ENCODE assay signal across 8 cellular contexts in the genomic region with DNA sequence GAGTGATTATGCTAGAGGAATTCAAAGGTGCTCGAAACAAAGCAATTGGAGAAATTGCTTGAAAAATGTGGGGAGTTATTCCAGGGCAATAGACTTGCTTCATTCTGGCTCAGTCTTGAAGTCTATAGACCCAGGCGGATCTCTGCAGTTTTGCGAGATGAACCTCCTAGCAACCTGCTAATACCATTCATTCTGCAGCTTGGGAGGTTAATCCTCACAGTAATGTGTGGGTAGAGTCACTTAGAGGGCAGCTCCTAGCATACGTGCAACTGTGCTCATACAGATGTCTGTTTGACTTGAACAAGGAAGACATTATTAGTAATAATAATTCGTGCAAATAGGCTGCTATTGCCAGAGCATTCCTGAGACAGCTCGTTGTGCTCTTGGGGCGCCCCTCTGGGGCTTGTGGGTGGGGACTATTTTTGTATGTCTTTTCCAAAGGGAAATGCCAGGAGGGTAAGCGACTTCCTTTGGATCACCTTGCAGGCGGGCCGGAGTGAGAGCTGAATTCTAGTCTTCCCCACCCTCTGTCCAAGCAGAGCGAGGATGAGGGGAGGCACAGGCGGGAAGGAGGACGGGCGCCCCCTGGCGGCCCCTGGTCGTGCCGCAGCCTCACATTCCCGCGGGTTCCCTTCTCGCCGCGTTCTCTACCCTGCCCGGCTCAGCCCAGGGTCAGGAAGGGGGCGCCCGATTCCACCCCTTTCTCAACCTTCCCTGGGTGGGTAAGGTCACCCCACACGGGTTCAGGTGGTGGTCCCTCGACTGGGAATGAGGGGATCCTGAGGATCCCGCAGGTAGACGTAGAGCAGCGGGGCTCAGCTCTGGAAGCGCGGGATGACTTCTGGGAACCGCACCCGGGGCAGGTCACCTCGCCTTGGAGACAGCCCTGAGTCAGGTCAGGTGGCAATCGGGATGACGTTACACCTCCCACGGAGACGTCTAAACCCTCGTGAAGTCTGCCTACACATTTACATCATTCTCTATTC.
DNase-seq lines count a peak whose midpoint lies in the region; ATAC-seq and TF ChIP-seq lines count a peak whose summit lies in the region.

No MANE protein-coding gene starts in this region.

- H3K27ac ChIP-seq in DOHH2 (ENCODE audit: low read depth, low read length) (no peak overlapping the region), prostate gland (no peak overlapping the region), SJCRH30 (no peak overlapping the region)

- peak; percentile 89 for ATAC-seq in GM21447 (IDR thresholded peaks at IDR 0.05; ENCODE audit: unreplicated experiment)
- peak; percentile 90 for ATAC-seq in activated CD8-positive, alpha-beta T cell treated with anti-CD3 and anti-CD28 coated beads, Interleukin-2, amount 10 ng/mL, durations not matched to agents 7 days and 5 days

- no peaks in the 10 kb centered on the region for H3K36me3 Mint-ChIP-seq in activated CD8-positive, alpha-beta T cell treated with anti-CD3 and anti-CD28 coated beads, Interleukin-2, amount 10 ng/mL, durations not matched to agents 7 days and 5 days (ENCODE audit: low read depth)

- TF ChIP-seq CTCF in DOHH2 (IDR thresholded peaks at IDR 0.05; ENCODE audit: low read depth, low read length, poor library complexity, severe bottlenecking), result peak; percentile 99
- peak; percentile 69 for TF ChIP-seq CTCF in fibroblast of mammary gland (conservative IDR thresholded peaks at IDR 0.05; ENCODE audit: control insufficient read depth, insufficient read depth, low read depth, low read length)
- TF ChIP-seq CTCF in prostate gland (IDR thresholded peaks at IDR 0.05), result peak in 2 of 4 experiments; percentile 15 to 27

- peaks cover 21% of the 10 kb centered on the region for H3K27me3 ChIP-seq in DOHH2 (ENCODE audit: control insufficient read depth, low read length)
- H3K27me3 ChIP-seq in prostate gland (replicated peaks; ENCODE audit: insufficient read depth), result no peaks in the 10 kb centered on the region
- no peaks in the 10 kb centered on the region; the same call in 1 of the 2 replicates for H3K27me3 ChIP-seq in SJCRH30

- H3K9me2 ChIP-seq in DOHH2 (replicated peaks; ENCODE audit: control insufficient read depth, low read length), result no peaks in the 10 kb centered on the region

- H3K4me1 ChIP-seq in DOHH2 (ENCODE audit: control insufficient read depth, low read length) (no peaks in the 10 kb centered on the region), prostate gland (replicated peaks) (no peaks in the 10 kb centered on the region), SJCRH30 (no peaks in the 10 kb centered on the region)

- no peak for TF ChIP-seq POLR2A in prostate gland (IDR thresholded peaks at IDR 0.05)

- WGBS in prostate gland, result 54% methylated on average over 40 of the region's 40 CpGs

- H3K9me3 Mint-ChIP-seq in activated CD8-positive, alpha-beta T cell treated with anti-CD3 and anti-CD28 coated beads, Interleukin-2, amount 10 ng/mL, durations not matched to agents 7 days and 5 days (ENCODE audit: insufficient read depth), result no peaks in the 10 kb centered on the region

- H3K36me3 ChIP-seq in DOHH2 (ENCODE audit: control insufficient read depth, low read length), result no peaks in the 10 kb centered on the region
- no peaks in the 10 kb centered on the region for H3K36me3 ChIP-seq in prostate gland
- no peaks in the 10 kb centered on the region for H3K36me3 ChIP-seq in SJCRH30

- H3K4me2 ChIP-seq in DOHH2 (ENCODE audit: low read length), result no peak overlapping the region

- H3K4me3 ChIP-seq in DOHH2 (ENCODE audit: low read length) (no peak overlapping the region), fibroblast of mammary gland (ENCODE audit: control insufficient read depth, low read depth, low read length) (no peak overlapping the region), prostate gland (no peak overlapping the region), SJCRH30 (no peak overlapping the region)

- no peak overlapping the region for H3K27ac Mint-ChIP-seq in activated CD8-positive, alpha-beta T cell treated with anti-CD3 and anti-CD28 coated beads, Interleukin-2, amount 10 ng/mL, durations not matched to agents 7 days and 5 days

- POLR2A ChIA-PET in activated CD8-positive, alpha-beta T cell treated with anti-CD3 and anti-CD28 coated beads, Interleukin-2, amount 10 ng/mL, durations not matched to agents 7 days and 5 days (lab: Charles Lee), result no interaction called here

- H3K9me3 ChIP-seq in DOHH2 (ENCODE audit: control insufficient read depth, insufficient read depth, low read length) (no peaks in the 10 kb centered on the region), prostate gland (no peaks in the 10 kb centered on the region), SJCRH30 (replicated peaks) (no peaks in the 10 kb centered on the region; the same call in 1 of the 2 replicates)

- CTCF ChIA-PET in activated CD8-positive, alpha-beta T cell treated with anti-CD3 and anti-CD28 coated beads, Interleukin-2, amount 10 ng/mL, durations not matched to agents 7 days and 5 days (lab: Charles Lee), result interaction anchor here (0.6 to 5.8 kb wide), 23 partner anchors 9 to 388 kb away, joined by 3 to 54 read pairs (median 4); no protein-coding TSS in a partner anchor

- peaks cover 12% of the 10 kb centered on the region for H3K27me3 Mint-ChIP-seq in activated CD8-positive, alpha-beta T cell treated with anti-CD3 and anti-CD28 coated beads, Interleukin-2, amount 10 ng/mL, durations not matched to agents 7 days and 5 days (ENCODE audit: low read depth)

- H4K20me1 ChIP-seq in DOHH2 (ENCODE audit: control insufficient read depth, insufficient read depth, low read depth, low read length), result no peaks in the 10 kb centered on the region

- DNase-seq in HT1080 (ENCODE audit: low read depth) (peak; percentile 32), fibroblast of mammary gland (ENCODE audit: low read depth) (peak; percentile 17), prostate gland (ENCODE audit: low spot score) (no peak), SJCRH30 (no peak)
- DNase-seq in activated CD8-positive, alpha-beta T cell treated with anti-CD3 and anti-CD28 coated beads, Interleukin-2, amount 10 ng/mL, durations not matched to agents 7 days and 5 days, result peak; percentile 58
- peak; percentile 28 for DNase-seq in stimulated activated CD4-positive, alpha-beta T cell treated with anti-CD3 and anti-CD28 coated beads, Interleukin-12 subunit alpha, Interleukin-12 subunit beta, amount 100 ng/mL, for 4 hours

- no peaks in the 10 kb centered on the region for H3K79me2 ChIP-seq in DOHH2 (ENCODE audit: control insufficient read depth, low read length)

- intact Hi-C loops in prostate gland (cut with DNase I), result no loop called here

- H3F3A ChIP-seq in DOHH2 (ENCODE audit: control insufficient read depth, insufficient read depth), result no peaks in the 10 kb centered on the region

- peaks cover 4% of the 10 kb centered on the region for H3K4me1 Mint-ChIP-seq in activated CD8-positive, alpha-beta T cell treated with anti-CD3 and anti-CD28 coated beads, Interleukin-2, amount 10 ng/mL, durations not matched to agents 7 days and 5 days (ENCODE audit: low read depth)

- H3K4me3 Mint-ChIP-seq in activated CD8-positive, alpha-beta T cell treated with anti-CD3 and anti-CD28 coated beads, Interleukin-2, amount 10 ng/mL, durations not matched to agents 7 days and 5 days, result no peak overlapping the region

Comparison
In these comparisons a context has a peak if more than half of its experiments do, and no peak if none do; other contexts are left out.
1. DNase-seq: peak in HT1080 (single experiment), activated CD8-positive, alpha-beta T cell treated with anti-CD3 and anti-CD28 coated beads, Interleukin-2, amount 10 ng/mL, durations not matched to agents 7 days and 5 days (single experiment), fibroblast of mammary gland (single experiment) and stimulated activated CD4-positive, alpha-beta T cell treated with anti-CD3 and anti-CD28 coated beads, Interleukin-12 subunit alpha, Interleukin-12 subunit beta, amount 100 ng/mL, for 4 hours (single experiment); none in prostate gland (single experiment) and SJCRH30 (0 of 2).